In genomic region chr9:105243935-105244273, GRCh38 we compare ENCODE assay signal across 8 cellular contexts. TPM values are rescaled to one million over a fixed set of nuclear protein-coding genes. Genes with fewer than 3 reads are reported as not detected.
A peak's percentile ranks its signal among the peaks of the same experiment; 100 is the strongest.
DNase-seq lines count a peak whose midpoint lies in the region; ATAC-seq lines count a peak whose summit lies in the region.

No MANE protein-coding gene starts in this region.

- H3K4me3 ChIP-seq in HUES48 (ENCODE audit: low read depth, low read length) (peak overlapping the region; percentile 81), iPS-18a (ENCODE audit: low read length) (peak overlapping the region; percentile 52)

- H3K4me1 ChIP-seq in HUES48 (ENCODE audit: control insufficient read depth, insufficient read depth, low read length) (peaks cover 62% of the 10 kb centered on the region), iPS-18a (ENCODE audit: control insufficient read depth, low read depth, low read length) (peaks cover 58% of the 10 kb centered on the region)

- no peaks in the 10 kb centered on the region for H3K9me3 Mint-ChIP-seq in activated T-helper 2 cell treated with anti-CD3 and anti-CD28 coated beads, Interferon-gamma antibody, Interleukin-2, Interleukin-4, amounts not matched to agents 10 μg/mL and 5 μg/mL and 100 μg/mL, durations not matched to agents 14 hours and 24 hours and 36 hours
- no peaks in the 10 kb centered on the region for H3K9me3 Mint-ChIP-seq in stimulated activated naive B cell treated with anti-CD40 and anti-IgM and Interleukin-4, amounts not matched to agents 10 μg/mL and 1 μg/mL and 100 μg/mL, for 72 hours

- DNase-seq in activated T-helper 2 cell treated with anti-CD3 and anti-CD28 coated beads, Interferon-gamma antibody, Interleukin-2, Interleukin-4, amounts not matched to agents 10 μg/mL and 5 μg/mL and 100 μg/mL, durations not matched to agents 14 hours and 24 hours and 36 hours (ENCODE audit: low spot score): no peak
- no peak for DNase-seq in stimulated activated naive B cell treated with anti-CD40 and anti-IgM and Interleukin-4, amounts not matched to agents 10 μg/mL and 1 μg/mL and 100 μg/mL, for 72 hours
- no peak for DNase-seq in COLO829 (ENCODE audit: low spot score)
- no peak for DNase-seq in left lobe of liver (ENCODE audit: low spot score)
- DNase-seq in AG20443 (ENCODE audit: low spot score): no peak

- H3K9ac ChIP-seq in HUES48 (ENCODE audit: low read depth, low read length) (peak overlapping the region; percentile 89), iPS-18a (ENCODE audit: low read length) (peak overlapping the region; percentile 37)

- no peak for ATAC-seq in stimulated activated naive B cell treated with anti-CD40 and anti-IgM and Interleukin-4, amounts not matched to agents 10 μg/mL and 1 μg/mL and 100 μg/mL, for 72 hours (replicated peaks)
- ATAC-seq in GM18517 (IDR thresholded peaks at IDR 0.05; ENCODE audit: unreplicated experiment) (no peak), left lobe of liver (no peak)

- no peaks in the 10 kb centered on the region for H3K36me3 ChIP-seq in HUES48 (ENCODE audit: control insufficient read depth, insufficient read depth, low read length)
- no peaks in the 10 kb centered on the region for H3K36me3 ChIP-seq in iPS-18a (ENCODE audit: control insufficient read depth, low read depth, low read length)

- peak overlapping the region; percentile 71 for H3K4me3 Mint-ChIP-seq in activated T-helper 2 cell treated with anti-CD3 and anti-CD28 coated beads, Interferon-gamma antibody, Interleukin-2, Interleukin-4, amounts not matched to agents 10 μg/mL and 5 μg/mL and 100 μg/mL, durations not matched to agents 14 hours and 24 hours and 36 hours (ENCODE audit: low read depth)
- peak overlapping the region; percentile 90 to 92 for H3K4me3 Mint-ChIP-seq in stimulated activated naive B cell treated with anti-CD40 and anti-IgM and Interleukin-4, amounts not matched to agents 10 μg/mL and 1 μg/mL and 100 μg/mL, for 72 hours

- H3K27ac ChIP-seq in HUES48 (ENCODE audit: low read depth, low read length): peak overlapping the region; percentile 86
- no peak overlapping the region for H3K27ac ChIP-seq in iPS-18a (ENCODE audit: low read length)

- H3K27me3 ChIP-seq in HUES48 (ENCODE audit: control insufficient read depth, insufficient read depth, low read length) (no peaks in the 10 kb centered on the region), iPS-18a (ENCODE audit: control insufficient read depth, insufficient read depth, low read length) (no peaks in the 10 kb centered on the region)

- H3K9me3 ChIP-seq in HUES48 (ENCODE audit: control insufficient read depth, insufficient read depth, low read length) (no peaks in the 10 kb centered on the region), iPS-18a (ENCODE audit: control insufficient read depth, low read depth, low read length) (no peaks in the 10 kb centered on the region)

- no peak overlapping the region for H3K27ac Mint-ChIP-seq in activated T-helper 2 cell treated with anti-CD3 and anti-CD28 coated beads, Interferon-gamma antibody, Interleukin-2, Interleukin-4, amounts not matched to agents 10 μg/mL and 5 μg/mL and 100 μg/mL, durations not matched to agents 14 hours and 24 hours and 36 hours
- H3K27ac Mint-ChIP-seq in stimulated activated naive B cell treated with anti-CD40 and anti-IgM and Interleukin-4, amounts not matched to agents 10 μg/mL and 1 μg/mL and 100 μg/mL, for 72 hours: peak overlapping the region; percentile 94

- H3K4me1 Mint-ChIP-seq in activated T-helper 2 cell treated with anti-CD3 and anti-CD28 coated beads, Interferon-gamma antibody, Interleukin-2, Interleukin-4, amounts not matched to agents 10 μg/mL and 5 μg/mL and 100 μg/mL, durations not matched to agents 14 hours and 24 hours and 36 hours (ENCODE audit: low read depth): peaks cover 9% of the 10 kb centered on the region
- H3K4me1 Mint-ChIP-seq in stimulated activated naive B cell treated with anti-CD40 and anti-IgM and Interleukin-4, amounts not matched to agents 10 μg/mL and 1 μg/mL and 100 μg/mL, for 72 hours: peaks cover 8 to 27% of the 10 kb centered on the region in 2 donors

- H3K27me3 Mint-ChIP-seq in activated T-helper 2 cell treated with anti-CD3 and anti-CD28 coated beads, Interferon-gamma antibody, Interleukin-2, Interleukin-4, amounts not matched to agents 10 μg/mL and 5 μg/mL and 100 μg/mL, durations not matched to agents 14 hours and 24 hours and 36 hours (ENCODE audit: low read depth): peaks cover 66% of the 10 kb centered on the region
- no peaks in the 10 kb centered on the region for H3K27me3 Mint-ChIP-seq in stimulated activated naive B cell treated with anti-CD40 and anti-IgM and Interleukin-4, amounts not matched to agents 10 μg/mL and 1 μg/mL and 100 μg/mL, for 72 hours

- no peaks in the 10 kb centered on the region for H3K36me3 Mint-ChIP-seq in activated T-helper 2 cell treated with anti-CD3 and anti-CD28 coated beads, Interferon-gamma antibody, Interleukin-2, Interleukin-4, amounts not matched to agents 10 μg/mL and 5 μg/mL and 100 μg/mL, durations not matched to agents 14 hours and 24 hours and 36 hours (ENCODE audit: low read depth)
- H3K36me3 Mint-ChIP-seq in stimulated activated naive B cell treated with anti-CD40 and anti-IgM and Interleukin-4, amounts not matched to agents 10 μg/mL and 1 μg/mL and 100 μg/mL, for 72 hours: no peaks in the 10 kb centered on the region

- intact Hi-C loops in activated T-helper 2 cell treated with anti-CD3 and anti-CD28 coated beads, Interferon-gamma antibody, Interleukin-2, Interleukin-4, amounts not matched to agents 10 μg/mL and 5 μg/mL and 100 μg/mL, durations not matched to agents 14 hours and 24 hours and 36 hours (cut with micrococcal nuclease): loop anchor here (1.0 to 10.0 kb wide), 7 partner anchors 55 to 451 kb away; partner anchors contain the start of genes ABCA1, FKTN and TMEM38B

RNA-seq across cellular contexts. Expression of gene SLC44A1, which starts 0.5 kb away (rescaled TPM):
- total RNA-seq in activated T-helper 2 cell treated with anti-CD3 and anti-CD28 coated beads, Interferon-gamma antibody, Interleukin-2, Interleukin-4, amounts not matched to agents 10 μg/mL and 5 μg/mL and 100 μg/mL, durations not matched to agents 14 hours and 24 hours and 36 hours: 2.0 and 3.4 TPM in 2 replicates
- total RNA-seq in left lobe of liver: 54.1 TPM

Comparison
In these comparisons a context has a peak if more than half of its experiments do, and no peak if none do; other contexts are left out.
1. RNA of gene SLC44A1, which starts 0.5 kb away (total RNA-seq): 54.1 TPM in left lobe of liver (single experiment); 2.0 to 3.4 TPM in activated T-helper 2 cell treated with anti-CD3 and anti-CD28 coated beads, Interferon-gamma antibody, Interleukin-2, Interleukin-4, amounts not matched to agents 10 μg/mL and 5 μg/mL and 100 μg/mL, durations not matched to agents 14 hours and 24 hours and 36 hours; every median in the first group is over 10 times any median in the second.